Comparison of ENCODE assay signal across 8 cellular contexts in genomic region chr14:55454264-55455151, GRCh38. TPM values are rescaled to one million over a fixed set of nuclear protein-coding genes. Genes with fewer than 3 reads are reported as not detected.
DNase-seq lines count a peak whose midpoint lies in the region; ATAC-seq and TF ChIP-seq lines count a peak whose summit lies in the region.

No MANE protein-coding gene starts in this region.

- POLR2A ChIA-PET in OCI-LY7 (lab: Charles Lee) = no interaction called here

- H3K36me3 Mint-ChIP-seq in nephron progenitor cell (ENCODE audit: low read depth) = no peaks in the 10 kb centered on the region

- peaks cover 19% of the 10 kb centered on the region for H3K9me3 Mint-ChIP-seq in nephron progenitor cell

- H3K79me2 ChIP-seq in OCI-LY7 (ENCODE audit: insufficient read depth, low read depth, low read length) = no peaks in the 10 kb centered on the region

- no peaks in the 10 kb centered on the region for H3K9me3 ChIP-seq in OCI-LY7 (ENCODE audit: low read length)

- TF ChIP-seq POLR2A in GM18505 (IDR thresholded peaks at IDR 0.05; ENCODE audit: borderline replicate concordance, extremely low read depth, insufficient read depth, insufficient read length) = no peak

- peak overlapping the region; percentile 66 for H3K27ac Mint-ChIP-seq in nephron progenitor cell

- H3K27me3 Mint-ChIP-seq in nephron progenitor cell (ENCODE audit: low read depth, poor library complexity) = no peaks in the 10 kb centered on the region

- intact Hi-C loops in OCI-LY7 (cut with micrococcal nuclease; ENCODE audit: unreplicated experiment) = no loop called here

- no peaks in the 10 kb centered on the region for H3K36me3 ChIP-seq in OCI-LY7 (ENCODE audit: insufficient read depth, low read length)

- ATAC-seq in GM18505 (IDR thresholded peaks at IDR 0.05; ENCODE audit: unreplicated experiment) (no peak), HG03095 (IDR thresholded peaks at IDR 0.05; ENCODE audit: unreplicated experiment) (no peak)

- no peaks in the 10 kb centered on the region for H4K20me1 ChIP-seq in OCI-LY7 (ENCODE audit: insufficient read depth, low read length)

- CTCF ChIA-PET in OCI-LY7 (lab: Charles Lee; ENCODE audit: unreplicated experiment) = no interaction called here

- DNase-seq in SIG-M5 treated with dmso at 0.1 percent for 504 hours (lab: John Stamatoyannopoulos, UW; ENCODE audit: unreplicated experiment) = peak; percentile 25
- DNase-seq in SIG-M5 (lab: John Stamatoyannopoulos, UW) = no peak
- peak; percentile 97 for DNase-seq in NCI-H748 treated with DMSO at 0.1 percent for 48 hours (lab: John Stamatoyannopoulos, UW)
- DNase-seq in dermis blood vessel endothelial cell = peak; percentile 93
- no peak for DNase-seq in nephron progenitor cell
- DNase-seq in OCI-LY7 (ENCODE audit: low spot score) = no peak

- peaks cover 18% of the 10 kb centered on the region for H3K4me1 Mint-ChIP-seq in nephron progenitor cell

- BruUV-seq in OCI-LY7 (replicated peaks; lab: Mats Ljungman, UMichigan) = no TSS peak

- no peak for TF ChIP-seq CTCF in nephron progenitor cell (IDR thresholded peaks at IDR 0.05)
- no peak for TF ChIP-seq CTCF in OCI-LY7 (conservative IDR thresholded peaks at IDR 0.05; ENCODE audit: low read length)

- no peak overlapping the region for H3K27ac ChIP-seq in OCI-LY7 (ENCODE audit: low read depth, low read length, poor library complexity, severe bottlenecking)

- no peaks in the 10 kb centered on the region for H3K4me1 ChIP-seq in OCI-LY7 (ENCODE audit: insufficient read depth, low read length, poor library complexity, severe bottlenecking)

- H3K4me3 ChIP-seq in OCI-LY7 (ENCODE audit: low read depth, low read length, poor library complexity, severe bottlenecking) = no peak overlapping the region

- no peaks in the 10 kb centered on the region for H3K9me2 ChIP-seq in OCI-LY7 (ENCODE audit: insufficient read depth, low read length)

- H3K4me2 ChIP-seq in OCI-LY7 (ENCODE audit: low read length) = no peak overlapping the region

- H3K4me3 Mint-ChIP-seq in nephron progenitor cell = no peak overlapping the region

- H2AFZ ChIP-seq in OCI-LY7 (ENCODE audit: low read length) = no peak overlapping the region

RNA-seq across cellular contexts. Expression of gene TBPL2, which starts 14.1 kb away (rescaled TPM):
- total RNA-seq in dermis blood vessel endothelial cell = not detected in 2 replicates
- not detected in 2 replicates for total RNA-seq in OCI-LY7 (2014; rRNA removed; shearing (Covaris generic))
- not detected in 2 replicates for total RNA-seq in OCI-LY7 (2022)

RNA-seq across cellular contexts. Expression of gene ATG14, which starts 42.9 kb away (rescaled TPM):
- total RNA-seq in dermis blood vessel endothelial cell (15.7 and 17.4 TPM in 2 replicates), OCI-LY7 (2022) (4.7 and 5.1 TPM in 2 replicates)
- 4.1 and 4.5 TPM in 2 replicates for total RNA-seq in OCI-LY7 (2014; rRNA removed; shearing (Covaris generic))

Comparison
In these comparisons a context has a peak if more than half of its experiments do, and no peak if none do; other contexts are left out.
1. DNase-seq: peak in SIG-M5 treated with dmso at 0.1 percent for 504 hours (single experiment), NCI-H748 treated with DMSO at 0.1 percent for 48 hours (single experiment) and dermis blood vessel endothelial cell (single experiment); none in SIG-M5 (single experiment), nephron progenitor cell (single experiment) and OCI-LY7 (single experiment).